8 cellular contexts compared by ENCODE assay signal in the genomic region with DNA sequence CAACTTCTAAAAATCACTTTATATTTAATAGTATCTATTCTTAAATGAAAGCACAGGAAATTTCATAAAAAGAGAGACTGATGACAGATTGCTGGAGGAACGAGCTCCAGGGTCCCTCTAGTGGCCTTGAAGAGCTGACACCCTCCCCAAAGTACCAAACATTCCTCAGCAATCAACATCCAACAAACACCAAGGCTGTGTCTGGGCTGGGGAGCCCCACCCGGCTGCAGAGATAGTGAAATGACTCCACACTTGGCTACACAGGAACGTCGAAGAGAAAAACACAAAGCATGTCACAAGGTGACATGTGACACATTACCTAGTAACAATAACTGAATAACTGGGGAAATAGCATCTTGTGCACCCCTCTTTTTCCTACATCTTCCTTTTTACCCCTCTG. TPM values are rescaled to one million over a fixed set of nuclear protein-coding genes. Genes with fewer than 3 reads are reported as not detected.
DNase-seq lines count a peak whose midpoint lies in the region; ATAC-seq, FAIRE-seq and TF ChIP-seq lines count a peak whose summit lies in the region.

No MANE protein-coding gene starts in this region.

- no peak overlapping the region for H2AFZ ChIP-seq in Loucy (ENCODE audit: low read length)

- H4K20me1 ChIP-seq in Loucy (ENCODE audit: insufficient read depth, low read length, poor library complexity, severe bottlenecking), result peaks cover 3% of the 10 kb centered on the region

- no peak overlapping the region for H3K9ac ChIP-seq in Loucy (ENCODE audit: low read depth, low read length, poor library complexity, severe bottlenecking)

- no peaks in the 10 kb centered on the region for H3K79me2 ChIP-seq in Loucy (ENCODE audit: insufficient read depth, low read length)

- H3K9me3 ChIP-seq in BE2C (no peaks in the 10 kb centered on the region), Loucy (ENCODE audit: insufficient read depth, low read depth, low read length) (no peaks in the 10 kb centered on the region)

- no peaks in the 10 kb centered on the region for H3K9me2 ChIP-seq in Loucy (replicated peaks; ENCODE audit: low read depth, low read length)

- intact Hi-C loops in head of caudate nucleus (cut with DNase I), result no loop called here

- peak; percentile 90 for ATAC-seq in HG02571 (IDR thresholded peaks at IDR 0.05; ENCODE audit: unreplicated experiment)

- TF ChIP-seq POLR2A in GM12892 (IDR thresholded peaks at IDR 0.05; ENCODE audit: low read depth, low read length), result no peak

- H3K27me3 ChIP-seq in BE2C, result no peaks in the 10 kb centered on the region
- H3K27me3 ChIP-seq in Loucy (ENCODE audit: insufficient read depth, low read length, poor library complexity, severe bottlenecking), result no peaks in the 10 kb centered on the region

- no peaks in the 10 kb centered on the region for H3F3A ChIP-seq in Loucy (ENCODE audit: low read depth)

- H3K4me1 ChIP-seq in BE2C (no peaks in the 10 kb centered on the region), Loucy (ENCODE audit: insufficient read depth, low read length, poor library complexity, severe bottlenecking) (no peaks in the 10 kb centered on the region)

- FAIRE-seq in GM12892 (lab: Jason Lieb, UNC), result peak; percentile 93

- H3K4me3 ChIP-seq in BE2C (ENCODE audit: low read depth, low read length) (no peak overlapping the region), Loucy (ENCODE audit: low read length, poor library complexity, severe bottlenecking) (no peak overlapping the region), retinal pigment epithelial cell (ENCODE audit: low read length) (no peak overlapping the region)

- peak; percentile 38 for DNase-seq in BE2C
- DNase-seq in GM12892 (ENCODE audit: insufficient read length), result no peak
- DNase-seq in activated CD4-positive, alpha-beta T cell treated with anti-CD3 and anti-CD28 coated beads, Interleukin-2, amount 50 U/mL, for 1 hour, result peak; percentile 5
- DNase-seq in head of caudate nucleus, result peak in 36 of 42 donors; percentile 1 to 64 (median 26)
- peak; percentile 27 for DNase-seq in retinal pigment epithelial cell (ENCODE audit: low read depth)
- DNase-seq in KG1 (lab: John Stamatoyannopoulos, UW), result no peak

- no peaks in the 10 kb centered on the region for H3K36me3 ChIP-seq in BE2C
- H3K36me3 ChIP-seq in Loucy (ENCODE audit: insufficient read depth, low read length), result peaks cover 82% of the 10 kb centered on the region

- TF ChIP-seq CTCF in BE2C (IDR thresholded peaks at IDR 0.05; ENCODE audit: low read depth, low read length) (peak; percentile 88), Loucy (conservative IDR thresholded peaks at IDR 0.05; ENCODE audit: low read length) (peak; percentile 77), retinal pigment epithelial cell (conservative IDR thresholded peaks at IDR 0.05; ENCODE audit: low read depth, low read length) (peak; percentile 90)

- no peak overlapping the region for H3K4me2 ChIP-seq in Loucy (ENCODE audit: low read depth, low read length, poor library complexity, severe bottlenecking)

RNA-seq across cellular contexts. Expression of a gene that starts 45.6 kb away (rescaled TPM):
- 1.5 TPM for polyA plus RNA-seq in BE2C (2012; ENCODE audit: insufficient read depth, insufficient read length, low read depth)
- polyA plus RNA-seq in GM12892 (2012; ENCODE audit: missing spikeins), result 33.1 TPM

Comparison
In these comparisons a context has a peak if more than half of its experiments do, and no peak if none do; other contexts are left out.
1. DNase-seq: peak in BE2C (single experiment), activated CD4-positive, alpha-beta T cell treated with anti-CD3 and anti-CD28 coated beads, Interleukin-2, amount 50 U/mL, for 1 hour (single experiment), head of caudate nucleus (36 of 42) and retinal pigment epithelial cell (single experiment); none in GM12892 (single experiment) and KG1 (single experiment).
2. Peak in every context shown above with its lines, with median percentiles within 50 percentile points of each other: CTCF ChIP-seq.